Comparison of ENCODE assay signal across 8 cellular contexts in the genomic region with DNA sequence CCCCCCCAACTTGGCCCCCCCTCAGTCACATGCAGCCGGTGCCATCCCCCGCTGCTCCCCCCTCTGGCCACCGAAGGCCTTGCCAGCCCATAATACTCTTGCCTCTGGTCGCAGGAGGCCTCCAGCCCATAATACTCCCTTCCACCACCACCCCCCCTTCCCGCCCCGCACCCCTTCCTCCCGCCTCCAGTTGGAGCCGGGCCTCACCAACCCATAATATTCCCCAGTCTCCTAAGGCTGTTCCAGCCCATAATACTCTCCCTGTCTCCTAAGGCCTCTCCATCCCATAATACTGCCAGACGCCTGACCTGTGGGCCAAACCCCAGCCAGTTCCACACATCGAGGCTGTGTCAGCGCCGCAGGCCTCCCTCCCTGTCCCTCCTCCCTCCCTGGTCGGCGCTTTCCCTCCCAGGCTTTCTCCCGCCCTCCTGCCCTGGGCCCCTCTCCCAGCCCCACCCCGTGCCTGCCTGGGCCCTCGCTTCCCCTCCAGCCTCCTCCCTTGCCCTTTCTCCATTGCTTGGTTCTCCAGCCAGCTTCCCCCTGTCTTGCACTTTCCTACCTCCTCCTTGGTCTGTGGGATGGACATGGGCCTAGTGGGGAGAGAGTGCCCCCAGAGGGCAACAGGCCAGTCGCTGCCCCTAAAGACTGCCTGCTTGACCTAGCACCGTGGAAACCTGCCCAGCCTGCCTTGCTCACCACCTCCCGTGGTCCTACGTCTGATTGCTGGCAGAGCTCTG. TPM values are rescaled to one million over a fixed set of nuclear protein-coding genes. Genes with fewer than 3 reads are reported as not detected.
A peak's percentile ranks its signal among the peaks of the same experiment; 100 is the strongest.
DNase-seq lines count a peak whose midpoint lies in the region; TF ChIP-seq lines count a peak whose summit lies in the region.

No MANE protein-coding gene starts in this region.

- DNase-seq in AG08395 (ENCODE audit: low spot score), result peak; percentile 90
- DNase-seq in GM13977 (ENCODE audit: low spot score), result peak; percentile 71
- DNase-seq in NCI-H2029 (lab: John Stamatoyannopoulos, UW), result peak; percentile 95
- DNase-seq in T1000 (lab: John Stamatoyannopoulos, UW), result peak; percentile 90
- peak; percentile 43 for DNase-seq in cortex of kidney (lab: John Stamatoyannopoulos, UW)
- peak; percentile 87 for DNase-seq in kidney epithelial cell (ENCODE audit: low read depth)
- no peak for DNase-seq in NCI-H2171 treated with DMSO at 0.1 percent for 48 hours (lab: John Stamatoyannopoulos, UW)

- peak; percentile 27 for TF ChIP-seq CTCF in GM13977 (IDR thresholded peaks at IDR 0.05; ENCODE audit: extremely low read depth, insufficient read depth, missing control alignments)
- peak; percentile 20 for TF ChIP-seq CTCF in kidney epithelial cell (IDR thresholded peaks at IDR 0.05; ENCODE audit: insufficient read depth, low read length, poor library complexity, severe bottlenecking)

- no peaks in the 10 kb centered on the region for H3K36me3 ChIP-seq in kidney epithelial cell (ENCODE audit: control insufficient read depth, insufficient read depth, low read length)

- in situ Hi-C loops in GM13977 (cut with MboI; ENCODE audit: low pct_unique_long_range_greater_than_20kb, low sequenced_read_pairs, unreplicated experiment), result no loop called here

- H3K27ac ChIP-seq in skin epidermis, result peak overlapping the region; percentile 54 to 94 (median 84)

- H3K4me3 ChIP-seq in kidney epithelial cell (ENCODE audit: low read depth, low read length) (no peak overlapping the region), skin epidermis (no peak overlapping the region)

- H3K27me3 ChIP-seq in kidney epithelial cell (ENCODE audit: control insufficient read depth, insufficient read depth, low read length), result no peaks in the 10 kb centered on the region

RNA-seq across cellular contexts. Expression of a gene that starts 6.8 kb away (rescaled TPM):
- 276 and 287 TPM in 2 replicates for total RNA-seq in kidney epithelial cell

RNA-seq across cellular contexts. Expression of a gene that starts 21.8 kb away (rescaled TPM):
- 3.8 and 5.2 TPM in 2 replicates for total RNA-seq in kidney epithelial cell

RNA-seq across cellular contexts. Expression of a gene that starts 33.3 kb away (rescaled TPM):
- total RNA-seq in kidney epithelial cell, result 0.75 and 0.89 TPM in 2 replicates

RNA-seq across cellular contexts. Expression of a gene that starts 45.9 kb away (rescaled TPM):
- 52.4 and 62.2 TPM in 2 replicates for total RNA-seq in kidney epithelial cell

RNA-seq across cellular contexts. Expression of a gene that starts 49.0 kb away (rescaled TPM):
- total RNA-seq in kidney epithelial cell, result 31.8 and 34.1 TPM in 2 replicates
